1 cellular context compared by ENCODE assay signal in the genomic region with DNA sequence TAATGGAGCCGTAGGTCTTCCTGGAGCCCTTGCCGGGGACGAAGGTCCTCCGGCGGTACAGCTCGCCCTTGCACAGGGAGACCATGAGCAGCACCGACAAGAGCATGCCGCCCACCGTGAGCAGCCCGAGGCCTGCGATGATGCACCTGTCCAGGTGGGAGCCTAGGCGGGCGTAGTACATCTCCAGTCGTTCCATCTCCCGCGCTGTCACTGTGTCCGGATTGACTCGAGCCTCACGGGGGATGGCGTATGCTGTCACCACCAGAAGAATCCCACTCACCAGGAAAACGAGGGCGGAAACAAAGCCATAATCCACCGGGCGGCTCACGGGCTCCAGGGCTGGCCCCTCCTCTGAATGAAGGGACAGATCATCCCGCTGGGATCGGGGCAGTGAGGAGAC.
A peak's percentile ranks its signal among the peaks of the same experiment; 100 is the strongest.
TF ChIP-seq lines count a peak whose summit lies in the region.

No MANE protein-coding gene starts in this region.

TF ChIP-seq in HepG2, 621 proteins besides CTCF, POLR2A, EP300 and RAD21:
- TF ChIP-seq, protein P1, sequence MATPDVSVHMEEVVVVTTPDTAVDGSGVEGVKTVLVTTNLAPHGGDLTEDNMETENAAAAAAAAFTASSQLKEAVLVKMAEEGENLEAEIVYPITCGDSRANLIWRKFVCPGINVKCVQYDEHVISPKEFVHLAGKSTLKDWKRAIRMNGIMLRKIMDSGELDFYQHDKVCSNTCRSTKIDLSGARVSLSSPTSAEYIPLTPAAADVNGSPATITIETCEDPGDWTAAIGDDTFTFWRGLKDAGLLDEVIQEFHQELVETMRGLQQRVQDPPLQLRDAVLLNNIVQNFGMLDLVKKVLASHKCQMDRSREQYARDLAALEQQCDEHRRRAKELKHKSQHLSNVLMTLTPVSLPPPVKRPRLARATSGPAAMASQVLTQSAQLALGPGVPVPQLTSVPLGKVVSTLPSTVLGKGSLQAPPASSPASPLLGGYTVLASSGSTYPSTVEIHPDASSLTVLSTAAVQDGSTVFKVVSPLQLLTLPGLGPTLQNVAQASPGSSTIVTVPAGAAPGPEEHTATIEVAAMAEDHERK (CRISPR knock-in tag; IDR thresholded peaks at IDR 0.05; ENCODE audit: low read depth), result no peak
- TF ChIP-seq, protein P2, sequence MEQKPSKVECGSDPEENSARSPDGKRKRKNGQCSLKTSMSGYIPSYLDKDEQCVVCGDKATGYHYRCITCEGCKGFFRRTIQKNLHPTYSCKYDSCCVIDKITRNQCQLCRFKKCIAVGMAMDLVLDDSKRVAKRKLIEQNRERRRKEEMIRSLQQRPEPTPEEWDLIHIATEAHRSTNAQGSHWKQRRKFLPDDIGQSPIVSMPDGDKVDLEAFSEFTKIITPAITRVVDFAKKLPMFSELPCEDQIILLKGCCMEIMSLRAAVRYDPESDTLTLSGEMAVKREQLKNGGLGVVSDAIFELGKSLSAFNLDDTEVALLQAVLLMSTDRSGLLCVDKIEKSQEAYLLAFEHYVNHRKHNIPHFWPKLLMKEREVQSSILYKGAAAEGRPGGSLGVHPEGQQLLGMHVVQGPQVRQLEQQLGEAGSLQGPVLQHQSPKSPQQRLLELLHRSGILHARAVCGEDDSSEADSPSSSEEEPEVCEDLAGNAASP (CRISPR knock-in tag; IDR thresholded peaks at IDR 0.05; ENCODE audit: borderline replicate concordance), result no peak
- no peak for TF ChIP-seq NONO (IDR thresholded peaks at IDR 0.05)
- no peak for TF ChIP-seq NONO (CRISPR knock-in tag; conservative IDR thresholded peaks at IDR 0.05)
- no peak for TF ChIP-seq ZNF225 (CRISPR knock-in tag; IDR thresholded peaks at IDR 0.05)
- peak; percentile 37 for TF ChIP-seq AGO2 (optimal IDR thresholded peaks at IDR 0.05; ENCODE audit: low read depth, low read length)
